11 cellular contexts compared by ENCODE assay signal in genomic region chr1:225969751-225970150, GRCh38. TPM values are rescaled to one million over a fixed set of nuclear protein-coding genes. Genes with fewer than 3 reads are reported as not detected.
"Had no signal": no experiment of that assay in that cellular context is flagged by ENCODE, and none has a peak within 500 bp of the region (broad histone marks: within the 10 kb centered on the region; RNA-seq: fewer than 3 reads in every experiment).

No MANE protein-coding gene starts in this region.

RNA-seq across cellular contexts. Expression of gene LEFTY2, which starts 28.7 kb away (rescaled TPM):
- total RNA-seq: activated CD4-positive, alpha-beta memory T cell treated with anti-CD3 and anti-CD28 coated beads, Interleukin-2, amount 10 ng/mL, durations not matched to agents 7 days and 5 days; activated CD4-positive, alpha-beta T cell treated with anti-CD3 and anti-CD28 coated beads for 36 hours; activated CD4-positive, alpha-beta T cell treated with anti-CD3 and anti-CD28 coated beads, Interleukin-2, amount 10 ng/mL, durations not matched to agents 7 days and 5 days; activated CD8-positive, alpha-beta memory T cell treated with anti-CD3 and anti-CD28 coated beads, Interleukin-2, amount 10 ng/mL, durations not matched to agents 7 days and 5 days; activated CD8-positive, alpha-beta T cell treated with anti-CD3 and anti-CD28 coated beads, Interleukin-2, amount 10 ng/mL, durations not matched to agents 7 days and 5 days; activated naive CD4-positive, alpha-beta T cell treated with anti-CD3 and anti-CD28 coated beads, Interleukin-2, amount 50 U/mL, for 72 hours; activated naive CD8-positive, alpha-beta T cell treated with anti-CD3 and anti-CD28 coated beads for 36 hours; activated T-helper 2 cell treated with anti-CD3 and anti-CD28 coated beads, Interferon-gamma antibody, Interleukin-2, Interleukin-4, amounts not matched to agents 10 μg/mL and 5 μg/mL and 100 μg/mL, durations not matched to agents 14 hours and 24 hours and 36 hours; T-helper 1 cell treated with Interleukin-12 subunit alpha and Interleukin-12 subunit beta and Interleukin-4 antibody, amounts not matched to agents 30 ng/mL and 1 ng/mL, for 36 hours; T-helper 17 cell; T-helper 2 cell treated with Interferon-gamma antibody and Interleukin-4, amounts not matched to agents 100 ng/mL and 5 ng/mL, for 36 hours had no signal
